ENCODE assay signal across 8 cellular contexts in the genomic region with DNA sequence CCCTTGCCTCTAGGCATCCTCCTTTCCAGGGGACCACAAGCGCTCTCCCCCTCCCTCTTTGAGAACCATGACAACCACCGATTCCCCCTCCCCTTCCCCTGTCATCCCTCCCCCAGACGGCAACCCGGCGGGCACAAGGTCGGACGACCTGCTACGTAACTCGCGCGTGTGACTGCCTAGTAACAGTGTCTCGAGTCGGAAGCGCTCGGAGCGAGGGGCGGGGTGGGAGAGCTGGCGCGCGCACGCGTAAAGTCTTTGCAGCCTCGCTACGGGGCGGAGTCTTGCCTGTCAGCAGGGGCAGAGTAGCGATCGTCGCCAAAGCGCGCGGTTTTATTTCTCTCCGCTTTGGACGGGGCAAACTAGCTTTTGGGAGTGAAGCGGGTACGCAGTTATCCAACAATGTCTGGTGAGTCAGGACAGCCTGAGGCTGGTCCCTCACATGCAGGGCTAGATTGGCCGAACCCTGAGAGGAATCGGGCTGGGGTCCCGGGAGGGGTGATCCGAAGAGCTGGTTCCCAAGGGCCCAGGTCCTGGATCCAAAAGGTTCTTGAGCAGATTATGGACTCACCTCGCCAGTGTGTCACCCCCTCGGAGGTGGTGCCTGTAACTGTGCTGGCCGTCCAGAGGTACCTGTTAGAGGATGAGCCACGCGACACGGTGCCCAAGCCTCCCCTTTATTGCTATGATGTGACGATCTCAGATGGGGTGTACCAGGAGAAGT. TPM values are rescaled to one million over a fixed set of nuclear protein-coding genes. Genes with fewer than 3 reads are reported as not detected.
DNase-seq lines count a peak whose midpoint lies in the region; ATAC-seq, FAIRE-seq and TF ChIP-seq lines count a peak whose summit lies in the region.

Gene RADX (plus strand): TSS at position 297 of the 721 bp plus-strand sequence. CDS start 103 bp downstream, at position 400.

- in situ Hi-C loops in GM23248 (cut with MboI), result no loop called here

- no peaks in the 10 kb centered on the region for H3K9me3 ChIP-seq in ES-I3 (ENCODE audit: control insufficient read depth, insufficient read depth, low read length)
- no peaks in the 10 kb centered on the region for H3K9me3 ChIP-seq in GM23248 (ENCODE audit: low read depth)
- H3K9me3 ChIP-seq in Karpas-422 (ENCODE audit: low read length), result no peaks in the 10 kb centered on the region
- no peaks in the 10 kb centered on the region for H3K9me3 ChIP-seq in astrocyte (ENCODE audit: insufficient read depth, low read depth, low read length)
- no peaks in the 10 kb centered on the region for H3K9me3 ChIP-seq in aorta (ENCODE audit: control insufficient read depth, low read length)

- H3K9ac ChIP-seq in ES-I3 (ENCODE audit: low read depth, low read length), result peak within 1 kb of the TSS; percentile 72
- peak within 1 kb of the TSS; percentile 67 for H3K9ac ChIP-seq in GM23248
- H3K9ac ChIP-seq in Karpas-422 (ENCODE audit: low read length), result peak within 1 kb of the TSS; percentile 86
- peak within 1 kb of the TSS; percentile 83 for H3K9ac ChIP-seq in astrocyte (ENCODE audit: low read length)

- FAIRE-seq in astrocyte (lab: Jason Lieb, UNC), result no peak

- no peak for TF ChIP-seq CTCF in astrocyte (IDR thresholded peaks at IDR 0.05; ENCODE audit: insufficient read depth, low read depth, low read length)
- TF ChIP-seq CTCF in retinal pigment epithelial cell (conservative IDR thresholded peaks at IDR 0.05; ENCODE audit: low read depth, low read length), result no peak

- DNase-seq in GM23248 (peak; percentile 86), Karpas-422 (peak; percentile 95), astrocyte (ENCODE audit: low read depth) (peak; percentile 66), hypothalamus (lab: John Stamatoyannopoulos, UW) (peak; percentile 3 to 88 (median 69)), retinal pigment epithelial cell (ENCODE audit: low read depth) (peak; percentile 39), aorta (peak; percentile 84 to 91)

- H3K9me3 Mint-ChIP-seq in T-helper 1 cell treated with Interleukin-12 subunit alpha and Interleukin-12 subunit beta and Interleukin-4 antibody, amounts not matched to agents 30 μg/mL and 1 μg/mL, for 36 hours, result no peaks in the 10 kb centered on the region
- no peaks in the 10 kb centered on the region for H3K9me3 Mint-ChIP-seq in astrocyte (ENCODE audit: unreplicated experiment)

- H3K36me3 ChIP-seq in ES-I3 (ENCODE audit: insufficient read depth, low read length) (no peaks in the 10 kb centered on the region), GM23248 (ENCODE audit: low read depth) (no peaks in the 10 kb centered on the region), Karpas-422 (ENCODE audit: insufficient read depth, low read length) (no peaks in the 10 kb centered on the region), astrocyte (ENCODE audit: insufficient read depth, low read length) (no peaks in the 10 kb centered on the region), aorta (ENCODE audit: control insufficient read depth in 1 of 2, insufficient read depth in 2 of 2, low read length in 1 of 2) (no peaks in the 10 kb centered on the region)

- H3K4me1 ChIP-seq in ES-I3 (ENCODE audit: insufficient read depth, low read length) (peaks cover 6% of the 10 kb centered on the region; the same call in 1 of the 2 replicates), GM23248 (ENCODE audit: insufficient read depth) (no peaks in the 10 kb centered on the region), Karpas-422 (ENCODE audit: low read length) (peaks cover 17% of the 10 kb centered on the region), astrocyte (ENCODE audit: insufficient read depth, low read length) (no peaks in the 10 kb centered on the region), aorta (ENCODE audit: control insufficient read depth in 1 of 2, insufficient read depth in 2 of 2, low read length in 2 of 2) (no peaks in the 10 kb centered on the region)

- H2AFZ ChIP-seq in GM23248 (peak within 1 kb of the TSS; percentile 90), Karpas-422 (ENCODE audit: low read length) (peak within 1 kb of the TSS; percentile 94), astrocyte (ENCODE audit: low read depth, low read length) (peak within 1 kb of the TSS; percentile 79)

- H3K4me3 Mint-ChIP-seq in T-helper 1 cell treated with Interleukin-12 subunit alpha and Interleukin-12 subunit beta and Interleukin-4 antibody, amounts not matched to agents 30 μg/mL and 1 μg/mL, for 36 hours, result peak within 1 kb of the TSS; percentile 90
- peak within 1 kb of the TSS; percentile 90 for H3K4me3 Mint-ChIP-seq in astrocyte (ENCODE audit: unreplicated experiment)

- peaks cover 17% of the 10 kb centered on the region for H3K4me1 Mint-ChIP-seq in T-helper 1 cell treated with Interleukin-12 subunit alpha and Interleukin-12 subunit beta and Interleukin-4 antibody, amounts not matched to agents 30 μg/mL and 1 μg/mL, for 36 hours (ENCODE audit: low read depth)
- peaks cover 5% of the 10 kb centered on the region for H3K4me1 Mint-ChIP-seq in astrocyte (ENCODE audit: low read depth, unreplicated experiment)

- ATAC-seq in aorta (ENCODE audit: low FRiP score), result peak; percentile 86

- H3K27me3 Mint-ChIP-seq in T-helper 1 cell treated with Interleukin-12 subunit alpha and Interleukin-12 subunit beta and Interleukin-4 antibody, amounts not matched to agents 30 μg/mL and 1 μg/mL, for 36 hours (ENCODE audit: low read depth), result no peaks in the 10 kb centered on the region
- H3K27me3 Mint-ChIP-seq in astrocyte (ENCODE audit: low read depth, unreplicated experiment), result no peaks in the 10 kb centered on the region

- H3F3A ChIP-seq in GM23248 (ENCODE audit: insufficient read depth), result no peaks in the 10 kb centered on the region

- peak within 1 kb of the TSS; percentile 62 for H3K4me2 ChIP-seq in GM23248 (ENCODE audit: unreplicated experiment)
- peak within 1 kb of the TSS; percentile 61 for H3K4me2 ChIP-seq in Karpas-422 (ENCODE audit: low read depth, low read length, poor library complexity, severe bottlenecking)
- peak within 1 kb of the TSS; percentile 87 for H3K4me2 ChIP-seq in astrocyte (ENCODE audit: low read length)

- intact Hi-C loops in aorta (cut with DNase I), result no loop called here

- H3K27me3 ChIP-seq in GM23248 (replicated peaks; ENCODE audit: insufficient read depth) (no peaks in the 10 kb centered on the region), Karpas-422 (ENCODE audit: low read length) (no peaks in the 10 kb centered on the region), astrocyte (ENCODE audit: insufficient read depth, low read length) (no peaks in the 10 kb centered on the region), aorta (ENCODE audit: control insufficient read depth in 1 of 2, insufficient read depth in 2 of 2, low read length in 1 of 2) (no peaks in the 10 kb centered on the region)

- H4K20me1 ChIP-seq in GM23248 (ENCODE audit: insufficient read depth) (no peaks in the 10 kb centered on the region), Karpas-422 (ENCODE audit: insufficient read depth, low read depth, low read length) (no peaks in the 10 kb centered on the region), astrocyte (ENCODE audit: insufficient read depth, low read length) (no peaks in the 10 kb centered on the region)

- H3K79me2 ChIP-seq in GM23248 (ENCODE audit: insufficient read depth), result no peaks in the 10 kb centered on the region
- peaks cover 50% of the 10 kb centered on the region for H3K79me2 ChIP-seq in Karpas-422 (ENCODE audit: low read length)
- H3K79me2 ChIP-seq in astrocyte (ENCODE audit: insufficient read depth, low read length), result no peaks in the 10 kb centered on the region

- 0 to 2% methylated on average over 10 to 39 of the region's 46 CpGs for WGBS in GM23248 (ENCODE audit: low coverage in 1 of 2, low lambda C conversion rate in 2 of 2, missing lambda C conversion rate in 2 of 2), 2 experiments
- WGBS in aorta, 2 donors, result 1 to 21% methylated on average over 46 of the region's 46 CpGs

- H3K36me3 Mint-ChIP-seq in T-helper 1 cell treated with Interleukin-12 subunit alpha and Interleukin-12 subunit beta and Interleukin-4 antibody, amounts not matched to agents 30 μg/mL and 1 μg/mL, for 36 hours (ENCODE audit: low read depth), result no peaks in the 10 kb centered on the region
- H3K36me3 Mint-ChIP-seq in astrocyte (ENCODE audit: low read depth, unreplicated experiment), result no peaks in the 10 kb centered on the region

- H3K4me3 ChIP-seq in GM23248, result peak within 1 kb of the TSS; percentile 82
- H3K4me3 ChIP-seq in Karpas-422 (ENCODE audit: low read length), result peak within 1 kb of the TSS; percentile 82
- peak within 1 kb of the TSS; percentile 83 for H3K4me3 ChIP-seq in astrocyte (ENCODE audit: insufficient read depth, low read depth, low read length)
- peak within 1 kb of the TSS; percentile 62 for H3K4me3 ChIP-seq in retinal pigment epithelial cell (ENCODE audit: low read length)
- H3K4me3 ChIP-seq in aorta (ENCODE audit: low read length in 2 of 2), result peak within 1 kb of the TSS; percentile 36 to 82

- peak within 1 kb of the TSS; percentile 88 for H3K27ac Mint-ChIP-seq in T-helper 1 cell treated with Interleukin-12 subunit alpha and Interleukin-12 subunit beta and Interleukin-4 antibody, amounts not matched to agents 30 μg/mL and 1 μg/mL, for 36 hours
- H3K27ac Mint-ChIP-seq in astrocyte (ENCODE audit: unreplicated experiment), result peak within 1 kb of the TSS; percentile 38

- no peak within 1 kb of the TSS for H3K27ac ChIP-seq in GM23248
- peak within 1 kb of the TSS; percentile 35 for H3K27ac ChIP-seq in Karpas-422 (ENCODE audit: low read length)
- peak within 1 kb of the TSS; percentile 53 for H3K27ac ChIP-seq in astrocyte (ENCODE audit: low read depth, low read length)
- no peak within 1 kb of the TSS for H3K27ac ChIP-seq in aorta (ENCODE audit: low read depth in 1 of 2, low read length in 2 of 2)

- H3K9me2 ChIP-seq in GM23248 (ENCODE audit: insufficient read depth) (no peaks in the 10 kb centered on the region), Karpas-422 (replicated peaks; ENCODE audit: insufficient read depth, low read length) (no peaks in the 10 kb centered on the region)

RNA-seq across cellular contexts. Expression of gene RADX, which starts in this region (rescaled TPM):
- 1.3 and 2.1 TPM in 2 replicates for total RNA-seq in GM23248 (2014; rRNA removed; shearing (Covaris generic))
- polyA plus RNA-seq in GM23248 (2016; fragmentation: Nextera tagmentation; extraction: Ambion mirVana) (0.53 and 1.1 TPM in 2 replicates), aorta (under 1 TPM; 0.13 to 0.50 TPM)
- 18.4 and 22.7 TPM in 2 replicates for total RNA-seq in Karpas-422 (2014; rRNA removed; shearing (Covaris generic); ENCODE audit: low replicate concordance)
- total RNA-seq in astrocyte (3.0 and 3.9 TPM in 2 replicates), aorta (1 to 10 TPM; 2.2 to 2.4 TPM)

Comparison
In these comparisons a context has a peak if more than half of its experiments do, and no peak if none do; other contexts are left out.
1. DNase-seq: peak in every context shown above with its lines; median percentile 95 in Karpas-422; 88 in aorta; 86 in GM23248; 69 in hypothalamus; 66 in astrocyte; 39 in retinal pigment epithelial cell.
2. H3K27ac ChIP-seq: peak in Karpas-422 (single experiment) and astrocyte (single experiment); none in GM23248 (single experiment) and aorta (0 of 2).
3. Peak in every context shown above with its lines, with median percentiles within 50 percentile points of each other: H3K9ac ChIP-seq, H2AFZ ChIP-seq, H3K4me2 ChIP-seq and H3K4me3 ChIP-seq.